25 cellular contexts compared by ENCODE assay signal in the genomic region with DNA sequence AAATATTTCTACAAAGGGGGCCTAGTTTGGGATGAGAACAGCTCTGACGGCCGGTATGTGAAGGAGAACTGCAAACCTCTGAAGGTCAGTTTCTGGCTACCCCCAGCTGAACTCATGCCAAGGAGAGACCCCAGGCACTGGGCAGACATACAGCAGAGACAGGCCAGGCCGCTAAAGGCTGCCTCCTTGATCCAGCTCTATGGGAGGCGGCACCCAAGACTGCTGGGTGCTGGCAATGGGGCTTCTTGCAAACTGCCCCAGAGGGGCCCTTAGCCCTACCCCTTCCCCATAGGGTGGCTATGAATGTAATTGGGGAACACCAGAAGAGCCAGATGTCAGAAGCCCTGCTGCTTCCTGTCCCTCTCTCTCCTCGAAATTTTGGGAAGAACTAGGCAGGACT. TPM values are rescaled to one million over a fixed set of nuclear protein-coding genes. Genes with fewer than 3 reads are reported as not detected.
DNase-seq lines count a peak whose midpoint lies in the region; ATAC-seq and TF ChIP-seq lines count a peak whose summit lies in the region.
"Had no signal": no experiment of that assay in that cellular context is flagged by ENCODE, and none has a peak within 500 bp of the region (broad histone marks: within the 10 kb centered on the region; RNA-seq: fewer than 3 reads in every experiment).

No MANE protein-coding gene starts in this region.

- ATAC-seq in activated CD8-positive, alpha-beta T cell treated with anti-CD3 and anti-CD28 coated beads for 36 hours, result no peak
- ATAC-seq: activated CD4-positive, CD25-positive, alpha-beta regulatory T cell treated with anti-CD3 and anti-CD28 coated beads, Interleukin-2, amount 50 U/mL, for 24 hours; left cardiac atrium; PC-3 had no signal

- H3K9me3 ChIP-seq in Caco-2, result no peaks in the 10 kb centered on the region
- H3K9me3 ChIP-seq: adrenal gland, heart left ventricle, spleen, transverse colon had no signal

- POLR2A ChIA-PET in Caco-2 (lab: Charles Lee), result no interaction called here
- POLR2A ChIA-PET in activated CD8-positive, alpha-beta T cell treated with anti-CD3 and anti-CD28 coated beads for 36 hours (lab: Charles Lee), result interaction anchor here (0.9 to 1.2 kb wide), 2 partner anchors 13 to 140 kb away, joined by 4 to 5 read pairs; partner anchors contain the start of gene CLK3

- H3K27ac Mint-ChIP-seq in activated CD4-positive, alpha-beta T cell treated with anti-CD3 and anti-CD28 coated beads, Interleukin-2, amount 10 ng/mL, durations not matched to agents 24 days and 14 days, result peak overlapping the region; percentile 37
- peak overlapping the region; percentile 72 for H3K27ac Mint-ChIP-seq in Caco-2 (ENCODE audit: unreplicated experiment)
- H3K27ac Mint-ChIP-seq in activated CD8-positive, alpha-beta T cell treated with anti-CD3 and anti-CD28 coated beads for 36 hours, result peak overlapping the region; percentile 36
- no peak overlapping the region for H3K27ac Mint-ChIP-seq in neural crest cell (ENCODE audit: unreplicated experiment)

- no peaks in the 10 kb centered on the region for H3K9me3 Mint-ChIP-seq in activated CD4-positive, alpha-beta T cell treated with anti-CD3 and anti-CD28 coated beads, Interleukin-2, amount 10 ng/mL, durations not matched to agents 24 days and 14 days
- H3K9me3 Mint-ChIP-seq in Caco-2 (ENCODE audit: unreplicated experiment), result no peaks in the 10 kb centered on the region
- H3K9me3 Mint-ChIP-seq in activated CD8-positive, alpha-beta T cell treated with anti-CD3 and anti-CD28 coated beads for 36 hours, result no peaks in the 10 kb centered on the region
- H3K9me3 Mint-ChIP-seq in neural crest cell, result no peaks in the 10 kb centered on the region
- H3K9me3 Mint-ChIP-seq: brain had no signal

- H3K4me3 Mint-ChIP-seq in activated CD4-positive, alpha-beta T cell treated with anti-CD3 and anti-CD28 coated beads, Interleukin-2, amount 10 ng/mL, durations not matched to agents 24 days and 14 days, result no peak overlapping the region
- H3K4me3 Mint-ChIP-seq in Caco-2 (ENCODE audit: unreplicated experiment) (no peak overlapping the region), neural crest cell (peak overlapping the region; percentile 31)
- no peak overlapping the region for H3K4me3 Mint-ChIP-seq in activated CD8-positive, alpha-beta T cell treated with anti-CD3 and anti-CD28 coated beads for 36 hours
- H3K4me3 Mint-ChIP-seq: brain had no signal

- intact Hi-C loops in activated CD4-positive, alpha-beta T cell treated with anti-CD3 and anti-CD28 coated beads, Interleukin-2, amount 10 ng/mL, durations not matched to agents 24 days and 14 days (cut with micrococcal nuclease), result no loop called here
- intact Hi-C loops in Caco-2 (cut with micrococcal nuclease; ENCODE audit: unreplicated experiment), result no loop called here
- intact Hi-C loops in activated CD8-positive, alpha-beta T cell treated with anti-CD3 and anti-CD28 coated beads for 36 hours (cut with micrococcal nuclease), result no loop called here

- TF ChIP-seq CTCF in Caco-2 (IDR thresholded peaks at IDR 0.05; ENCODE audit: insufficient read depth in 1 of 2, low read depth in 1 of 2, low read length in 1 of 2, severe bottlenecking in 1 of 2, unreplicated experiment in 1 of 2), result no peak
- no peak for TF ChIP-seq CTCF in activated CD8-positive, alpha-beta T cell treated with anti-CD3 and anti-CD28 coated beads for 36 hours (IDR thresholded peaks at IDR 0.05)
- TF ChIP-seq CTCF in neural crest cell (conservative IDR thresholded peaks at IDR 0.05), result no peak
- TF ChIP-seq CTCF in brain microvascular endothelial cell (IDR thresholded peaks at IDR 0.05; ENCODE audit: low read depth, low read length, missing control alignments), result no peak

- H3K4me3 ChIP-seq in Caco-2 (ENCODE audit: low read depth, low read length), result no peak overlapping the region
- no peak overlapping the region for H3K4me3 ChIP-seq in brain microvascular endothelial cell (ENCODE audit: low read depth, low read length)
- H3K4me3 ChIP-seq: adrenal gland, heart left ventricle, spleen, transverse colon had no signal

- peaks cover 69% of the 10 kb centered on the region for H3K36me3 Mint-ChIP-seq in activated CD4-positive, alpha-beta T cell treated with anti-CD3 and anti-CD28 coated beads, Interleukin-2, amount 10 ng/mL, durations not matched to agents 24 days and 14 days (ENCODE audit: low read depth)
- H3K36me3 Mint-ChIP-seq in Caco-2 (ENCODE audit: insufficient read depth, unreplicated experiment) (peaks cover 89% of the 10 kb centered on the region), neural crest cell (ENCODE audit: low read depth) (peaks cover 8% of the 10 kb centered on the region)
- H3K36me3 Mint-ChIP-seq in activated CD8-positive, alpha-beta T cell treated with anti-CD3 and anti-CD28 coated beads for 36 hours (ENCODE audit: low read depth), result peaks cover 50% of the 10 kb centered on the region

- no peaks in the 10 kb centered on the region for H3K27me3 Mint-ChIP-seq in activated CD4-positive, alpha-beta T cell treated with anti-CD3 and anti-CD28 coated beads, Interleukin-2, amount 10 ng/mL, durations not matched to agents 24 days and 14 days
- H3K27me3 Mint-ChIP-seq in Caco-2 (ENCODE audit: insufficient read depth, unreplicated experiment) (no peaks in the 10 kb centered on the region), neural crest cell (ENCODE audit: low read depth) (peaks cover 7% of the 10 kb centered on the region)
- H3K27me3 Mint-ChIP-seq in activated CD8-positive, alpha-beta T cell treated with anti-CD3 and anti-CD28 coated beads for 36 hours, result no peaks in the 10 kb centered on the region
- H3K27me3 Mint-ChIP-seq: brain had no signal

- no peaks in the 10 kb centered on the region for H3K27me3 ChIP-seq in Caco-2 (replicated peaks; ENCODE audit: control insufficient read depth, insufficient read depth, low read length)
- no peaks in the 10 kb centered on the region for H3K27me3 ChIP-seq in brain microvascular endothelial cell (replicated peaks)
- H3K27me3 ChIP-seq: adrenal gland, heart left ventricle, spleen, transverse colon had no signal

- CTCF ChIA-PET in Caco-2 (lab: Charles Lee), result interaction anchor here (0.6 to 1.5 kb wide), 2 partner anchors 13 to 321 kb away, joined by 3 to 4 read pairs; partner anchors contain the start of gene CLK3
- CTCF ChIA-PET in activated CD8-positive, alpha-beta T cell treated with anti-CD3 and anti-CD28 coated beads for 36 hours (lab: Charles Lee), result interaction anchor here (0.7 to 9.6 kb wide), 2 partner anchors 8 to 9 kb away, joined by 3 to 203 read pairs; partner anchors contain the start of gene CLK3

- DNase-seq in activated CD4-positive, alpha-beta T cell treated with anti-CD3 and anti-CD28 coated beads, Interleukin-2, amount 10 ng/mL, durations not matched to agents 24 days and 14 days, result no peak
- DNase-seq in activated CD4-positive, alpha-beta T cell treated with anti-CD3 and anti-CD28 coated beads, Interleukin-2, amount 50 U/mL, for 1 hour, result no peak
- DNase-seq in Caco-2 (no peak), neural crest cell (ENCODE audit: low read depth, low spot score) (no peak), brain microvascular endothelial cell (no peak), NCI-H2029 (lab: John Stamatoyannopoulos, UW) (no peak)
- DNase-seq in activated CD8-positive, alpha-beta T cell treated with anti-CD3 and anti-CD28 coated beads for 36 hours, result no peak
- no peak for DNase-seq in activated CD8-positive, alpha-beta memory T cell treated with anti-CD3 and anti-CD28 coated beads, Interleukin-2, amount 50 U/mL, for 48 hours
- DNase-seq: 8988T; adrenal gland; DMS53; GDM1; heart left ventricle; left cardiac atrium; mammary epithelial cell; NCI-H1417; NCI-H446; occipital lobe; PC-3; SHP77 treated with DMSO at 0.1 percent for 48 hours; spleen; stimulated activated CD4-positive, alpha-beta T cell treated with anti-CD3 and anti-CD28 coated beads, Interleukin-4, amount 100 ng/mL, for 1 hour; transverse colon had no signal

- H3K36me3 ChIP-seq in Caco-2 (ENCODE audit: control insufficient read depth, insufficient read depth, low read length) (peaks cover 12% of the 10 kb centered on the region), brain microvascular endothelial cell (replicated peaks) (peaks cover 86% of the 10 kb centered on the region)

- in situ Hi-C loops in brain microvascular endothelial cell (cut with HindIII; ENCODE audit: low pct_ligation_motif_present, low sequenced_read_pairs), result no loop called here

- BruUV-seq in Caco-2 (replicated peaks; lab: Mats Ljungman, UMichigan), result no TSS peak

- H3K4me1 ChIP-seq in Caco-2, result no peaks in the 10 kb centered on the region
- H3K4me1 ChIP-seq: adrenal gland, transverse colon had no signal

- H3K4me1 Mint-ChIP-seq in activated CD4-positive, alpha-beta T cell treated with anti-CD3 and anti-CD28 coated beads, Interleukin-2, amount 10 ng/mL, durations not matched to agents 24 days and 14 days, result peaks cover 10% of the 10 kb centered on the region
- H3K4me1 Mint-ChIP-seq in Caco-2 (ENCODE audit: low read depth, unreplicated experiment) (peaks cover 11% of the 10 kb centered on the region), neural crest cell (no peaks in the 10 kb centered on the region)
- peaks cover 29% of the 10 kb centered on the region for H3K4me1 Mint-ChIP-seq in activated CD8-positive, alpha-beta T cell treated with anti-CD3 and anti-CD28 coated beads for 36 hours (ENCODE audit: low read depth)
- H3K4me1 Mint-ChIP-seq: brain had no signal

- no peak overlapping the region for H3K27ac ChIP-seq in brain microvascular endothelial cell
- H3K27ac ChIP-seq: heart left ventricle, transverse colon had no signal

RNA-seq across cellular contexts. Expression of gene CLK3, which starts 13.3 kb away (rescaled TPM):
- 112 and 113 TPM in 2 replicates for total RNA-seq in activated CD4-positive, alpha-beta T cell treated with anti-CD3 and anti-CD28 coated beads, Interleukin-2, amount 10 ng/mL, durations not matched to agents 24 days and 14 days
- total RNA-seq in Caco-2 (2022) (49.4 and 54.5 TPM in 2 replicates), neural crest cell (79.2 and 88.7 TPM in 2 replicates)
- 100 to 1,000 TPM; 159 to 168 TPM for total RNA-seq in activated CD8-positive, alpha-beta T cell treated with anti-CD3 and anti-CD28 coated beads for 36 hours
